ENCODE assay signal across 4 cellular contexts in genomic region chr9:130958564-130958963, GRCh38. TPM values are rescaled to one million over a fixed set of nuclear protein-coding genes. Genes with fewer than 3 reads are reported as not detected.
"Had no signal": no experiment of that assay in that cellular context is flagged by ENCODE, and none has a peak within 500 bp of the region (broad histone marks: within the 10 kb centered on the region; RNA-seq: fewer than 3 reads in every experiment).

No MANE protein-coding gene starts in this region.

RNA-seq across cellular contexts. Expression of gene FIBCD1, which starts 19.5 kb away (rescaled TPM):
- total RNA-seq: activated T-helper 2 cell treated with anti-CD3 and anti-CD28 coated beads, Interferon-gamma antibody, Interleukin-2, Interleukin-4, amounts not matched to agents 10 μg/mL and 5 μg/mL and 100 μg/mL, durations not matched to agents 14 hours and 24 hours and 36 hours had no signal

RNA-seq across cellular contexts. Expression of gene LAMC3, which starts 50.4 kb away (rescaled TPM):
- total RNA-seq: activated T-helper 2 cell treated with anti-CD3 and anti-CD28 coated beads, Interferon-gamma antibody, Interleukin-2, Interleukin-4, amounts not matched to agents 10 μg/mL and 5 μg/mL and 100 μg/mL, durations not matched to agents 14 hours and 24 hours and 36 hours; LHCN-M2; M059J; SJCRH30 had no signal
